1 cellular context compared by ENCODE assay signal in the genomic region with DNA sequence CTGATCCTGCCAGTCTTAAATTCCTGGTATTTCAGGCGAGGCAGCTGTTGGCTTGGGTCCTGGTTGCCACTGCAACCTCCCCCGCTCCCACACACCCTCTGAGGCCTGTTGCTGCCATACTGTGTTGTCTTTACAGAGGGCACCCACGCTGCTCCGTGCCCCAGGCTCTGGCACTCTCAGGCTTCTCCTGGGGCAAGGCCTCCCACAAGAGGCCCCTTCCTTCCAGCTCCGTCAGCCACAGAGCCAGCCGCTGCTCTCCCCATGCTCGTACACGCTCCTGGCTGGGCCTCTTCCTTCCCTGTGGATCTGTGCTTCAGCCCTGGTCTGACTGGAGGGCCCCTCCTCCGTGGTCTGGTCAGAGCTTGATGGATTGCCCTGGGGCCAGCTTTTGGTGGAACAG.
TF ChIP-seq lines count a peak whose summit lies in the region.

No MANE protein-coding gene starts in this region.

TF ChIP-seq in WTC11, 78 proteins besides CTCF, POLR2A, EP300 and RAD21 (continued from another document):
- TF ChIP-seq ARID4B (CRISPR knock-in tag; IDR thresholded peaks at IDR 0.05; ENCODE audit: borderline replicate concordance), result no peak
- TF ChIP-seq ZNF423 (CRISPR knock-in tag; IDR thresholded peaks at IDR 0.05), result no peak
- no peak for TF ChIP-seq NR2C2 (CRISPR knock-in tag; IDR thresholded peaks at IDR 0.05)
- TF ChIP-seq IRF2 (CRISPR knock-in tag; IDR thresholded peaks at IDR 0.05; ENCODE audit: borderline replicate concordance, low read depth), result no peak
